Comparison of ENCODE assay signal across 27 cellular contexts in the genomic region with DNA sequence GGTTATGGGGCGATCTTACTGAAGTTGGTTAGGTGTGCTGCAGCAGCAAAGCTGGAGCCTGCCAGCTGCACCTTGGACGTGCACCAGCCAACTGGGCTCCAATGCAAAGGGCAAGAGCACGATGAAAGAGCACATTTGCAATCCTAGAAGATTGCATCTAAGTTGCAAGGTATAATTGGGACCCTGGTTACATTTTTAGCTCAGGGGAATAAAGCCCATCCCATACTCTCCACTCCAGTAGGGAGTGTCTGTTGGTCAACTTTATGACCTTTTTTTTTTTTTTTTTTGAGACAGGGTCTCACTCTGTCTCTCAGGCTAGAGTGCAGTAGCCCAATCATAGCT. TPM values are rescaled to one million over a fixed set of nuclear protein-coding genes. Genes with fewer than 3 reads are reported as not detected.
"Had no signal": no experiment of that assay in that cellular context is flagged by ENCODE, and none has a peak within 500 bp of the region (broad histone marks: within the 10 kb centered on the region; RNA-seq: fewer than 3 reads in every experiment).

No MANE protein-coding gene starts in this region.

- ATAC-seq: effector memory CD8-positive, alpha-beta T cell; esophagus mucosa had no signal

- H3K36me3 Mint-ChIP-seq: naive B cell had no signal

- DNase-seq: activated CD4-positive, alpha-beta T cell treated with anti-CD3 and anti-CD28 coated beads for 1 hour; activated CD4-positive, alpha-beta T cell treated with anti-CD3 and anti-CD28 coated beads, Interleukin-2, amount 50 U/mL, for 1 hour; activated naive CD4-positive, alpha-beta T cell treated with Interleukin-2 at 50 U/mL for 16 hours; activated naive CD8-positive, alpha-beta T cell treated with anti-CD3 and anti-CD28 coated beads for 36 hours; activated T-cell treated with anti-CD3 and anti-CD28 coated beads for 4 hours; central memory CD4-positive, alpha-beta T cell; dorsolateral prefrontal cortex; effector memory CD8-positive, alpha-beta T cell; foreskin melanocyte; naive B cell; retina; stimulated activated CD4-positive, alpha-beta T cell treated with anti-CD3 and anti-CD28 coated beads, Interleukin-4, amount 100 ng/mL, for 1 hour; stimulated activated naive CD4-positive, alpha-beta T cell treated with Interleukin-2 at 50 U/mL for 16 hours; T-helper 9 cell; thyroid gland had no signal

- H3K4me3 Mint-ChIP-seq: activated naive CD8-positive, alpha-beta T cell treated with anti-CD3 and anti-CD28 coated beads for 36 hours; effector memory CD8-positive, alpha-beta T cell; naive B cell had no signal

- H3K27ac Mint-ChIP-seq: activated naive CD8-positive, alpha-beta T cell treated with anti-CD3 and anti-CD28 coated beads for 36 hours; effector memory CD8-positive, alpha-beta T cell; naive B cell; progenitor cell of endocrine pancreas had no signal

- H3K9me3 Mint-ChIP-seq: activated naive CD8-positive, alpha-beta T cell treated with anti-CD3 and anti-CD28 coated beads for 36 hours; effector memory CD8-positive, alpha-beta T cell; naive B cell had no signal

RNA-seq across cellular contexts. Expression of a gene that starts 22.2 kb away (rescaled TPM):
- total RNA-seq: astrocyte, endothelial cell of umbilical vein, kidney epithelial cell, left lobe of liver, osteocyte, progenitor cell of endocrine pancreas had no signal
- polyA plus RNA-seq: endothelial cell of umbilical vein had no signal

RNA-seq across cellular contexts. Expression of a gene that starts 48.7 kb away (rescaled TPM):
- total RNA-seq: activated naive CD8-positive, alpha-beta T cell treated with anti-CD3 and anti-CD28 coated beads for 36 hours; astrocyte; endothelial cell of umbilical vein; esophagus mucosa; kidney epithelial cell; left lobe of liver; lung; mesenteric fat pad; mucosa of gallbladder; osteocyte; progenitor cell of endocrine pancreas; T-helper 1 cell treated with Interleukin-12 subunit alpha and Interleukin-12 subunit beta and Interleukin-4 antibody, amounts not matched to agents 30 ng/mL and 1 ng/mL, for 36 hours; urinary bladder had no signal
- polyA plus RNA-seq: endothelial cell of umbilical vein, lung, urinary bladder had no signal
